Comparison of ENCODE assay signal across 25 cellular contexts in genomic region chr20:58100731-58101356, GRCh38.
DNase-seq lines count a peak whose midpoint lies in the region; ATAC-seq, FAIRE-seq and TF ChIP-seq lines count a peak whose summit lies in the region.
"Had no signal": no experiment of that assay in that cellular context is flagged by ENCODE, and none has a peak within 500 bp of the region (broad histone marks: within the 10 kb centered on the region; RNA-seq: fewer than 3 reads in every experiment).

No MANE protein-coding gene starts in this region.

- intact Hi-C loops in GM12878 (cut with micrococcal nuclease; ENCODE audit: unreplicated experiment), result no loop called here
- intact Hi-C loops in esophagus muscularis mucosa (cut with DNase I), result no loop called here

- POLR2A ChIA-PET in GM12878 (lab: Charles Lee), result no interaction called here

- H3K4me2 ChIP-seq in GM12878 (ENCODE audit: control insufficient read depth, insufficient read depth), result no peak overlapping the region
- H3K4me2 ChIP-seq: A549; BLaER1 treated with 17β-estradiol and CSF1 and Interleukin-3, amounts not matched to agents 10 nM and 100 nM had no signal

- ATAC-seq in GM12878, result no peak
- ATAC-seq: A549; CD8-positive, alpha-beta T cell had no signal

- H3K36me3 ChIP-seq in GM12878 (ENCODE audit: control insufficient read depth in 2 of 2, insufficient read depth in 2 of 2, low read length in 1 of 2) (no peaks in the 10 kb centered on the region), esophagus muscularis mucosa (no peaks in the 10 kb centered on the region)
- H3K36me3 ChIP-seq: BLaER1 treated with 17β-estradiol and CSF1 and Interleukin-3, amounts not matched to agents 10 nM and 100 nM had no signal

- FAIRE-seq in GM12878 (lab: Jason Lieb, UNC) (no peak), urothelium cell line (lab: Jason Lieb, UNC) (peak; percentile 58)
- FAIRE-seq: A549, GM12891, GM19239 had no signal

- no peak overlapping the region for H2AFZ ChIP-seq in GM12878 (ENCODE audit: control insufficient read depth, low read depth, low read length)

- WGBS in GM12878 (ENCODE audit: insufficient coverage, insufficient replicate concordance, low lambda C conversion rate, missing lambda C conversion rate), result 36% methylated on average over 7 of the region's 7 CpGs
- 88% methylated on average over 7 of the region's 7 CpGs for WGBS in esophagus muscularis mucosa

- SMC1A ChIA-PET in GM12878 (lab: Charles Lee; ENCODE audit: uncharacterized antibody, unreplicated experiment), result no interaction called here

- H3K27ac ChIP-seq in GM12878 (ENCODE audit: control insufficient read depth, insufficient read depth), result no peak overlapping the region
- no peak overlapping the region for H3K27ac ChIP-seq in esophagus muscularis mucosa (replicated peaks in 1 of 4)
- H3K27ac ChIP-seq: 22Rv1; A549; BLaER1 treated with 17β-estradiol and CSF1 and Interleukin-3, amounts not matched to agents 10 nM and 100 nM; C4-2B had no signal

- H3K4me1 ChIP-seq in GM12878 (ENCODE audit: control insufficient read depth, insufficient read depth, low read length) (no peaks in the 10 kb centered on the region), esophagus muscularis mucosa (peaks cover 0 to 11% (median 9%) of the 10 kb centered on the region in 4 donors)
- H3K4me1 ChIP-seq: A549, Caco-2 had no signal

- H3K9me3 ChIP-seq in GM12878 (replicated peaks; ENCODE audit: control insufficient read depth, insufficient read depth, low read length), result no peaks in the 10 kb centered on the region
- H3K9me3 ChIP-seq in esophagus muscularis mucosa, result peaks cover 0 to 6% (median 0%) of the 10 kb centered on the region in 4 donors

- H3K27me3 ChIP-seq in GM12878 (replicated peaks in 1 of 2; ENCODE audit: control insufficient read depth in 2 of 2, insufficient read depth in 2 of 2, low read length in 1 of 2) (peaks cover 0 to 2% of the 10 kb centered on the region in 2 experiments; a peak in 2 of 4 replicates), esophagus muscularis mucosa (no peaks in the 10 kb centered on the region)
- H3K27me3 ChIP-seq: BLaER1 treated with 17β-estradiol and CSF1 and Interleukin-3, amounts not matched to agents 10 nM and 100 nM had no signal

- H3K4me3 ChIP-seq in GM12878 (no peak overlapping the region), esophagus muscularis mucosa (no peak overlapping the region)
- H3K4me3 ChIP-seq: A549; BLaER1 treated with 17β-estradiol and CSF1 and Interleukin-3, amounts not matched to agents 10 nM and 100 nM had no signal

- TF ChIP-seq EP300 in GM12878 (IDR thresholded peaks at IDR 0.05; ENCODE audit: borderline replicate concordance in 1 of 2, control insufficient read depth in 1 of 2, low read depth in 2 of 2, low read length in 2 of 2) (no peak), esophagus muscularis mucosa (IDR thresholded peaks at IDR 0.05) (no peak)

- no TSS peak for BruUV-seq in GM12878 (replicated peaks; lab: Mats Ljungman, UMichigan)

- RAD21 ChIA-PET in GM12878 (lab: Charles Lee; ENCODE audit: unreplicated experiment), result no interaction called here

- TF ChIP-seq RAD21 in GM12878 (IDR thresholded peaks at IDR 0.05; ENCODE audit: insufficient read depth, low read depth, low read length), result no peak

- TF ChIP-seq POLR2A in GM12878 (IDR thresholded peaks at IDR 0.05; ENCODE audit: low read depth, low read length) (no peak), esophagus muscularis mucosa (IDR thresholded peaks at IDR 0.05; ENCODE audit: low read depth) (no peak)

- H4K20me1 ChIP-seq in GM12878 (ENCODE audit: control insufficient read depth, insufficient read depth), result no peaks in the 10 kb centered on the region
- H4K20me1 ChIP-seq: BLaER1 treated with 17β-estradiol and CSF1 and Interleukin-3, amounts not matched to agents 10 nM and 100 nM had no signal

- in situ Hi-C loops in GM12878 (cut with MboI), result no loop called here

- no peak for TF ChIP-seq CTCF in GM12878 (IDR thresholded peaks at IDR 0.05 in 2 of 3, conservative IDR thresholded peaks at IDR 0.05 in 1 of 3; ENCODE audit: control insufficient read depth in 2 of 3, extremely low read depth in 1 of 3, insufficient read depth in 1 of 3, low read depth in 3 of 3, low read length in 3 of 3)
- TF ChIP-seq CTCF in esophagus muscularis mucosa (IDR thresholded peaks at IDR 0.05), result no peak

- H3K79me2 ChIP-seq in GM12878 (ENCODE audit: control insufficient read depth, insufficient read depth, low read length), result no peaks in the 10 kb centered on the region

- no peak overlapping the region for H3K9ac ChIP-seq in GM12878 (ENCODE audit: control insufficient read depth, insufficient read depth, low read length)
- H3K9ac ChIP-seq: BLaER1 treated with 17β-estradiol and CSF1 and Interleukin-3, amounts not matched to agents 10 nM and 100 nM had no signal

- peak; percentile 28 for DNase-seq in activated CD8-positive, alpha-beta memory T cell treated with anti-CD3 and anti-CD28 coated beads for 24 hours
- DNase-seq in activated CD8-positive, alpha-beta memory T cell treated with anti-CD3 and anti-CD28 coated beads, Interleukin-2, amount 50 U/mL, for 4 hours, result no peak
- DNase-seq in GM12878 (ENCODE audit: low read depth, low spot score) (no peak), esophagus muscularis mucosa (ENCODE audit: extremely low spot score) (peak; percentile 72), urothelium cell line (ENCODE audit: low spot score) (no peak), islet precursor cell (no peak), NCI-H1436 treated with DMSO at 0.1 percent for 48 hours (lab: John Stamatoyannopoulos, UW) (no peak)
- DNase-seq: AML-193; Calu3; CD4-positive, alpha-beta T cell; CD8-positive, alpha-beta T cell; DMS 273 treated with DMSO at 0.1 percent for 48 hours; DMS153; DMS53; DMS79; DND-41; EL; GDM1 had no signal

- CTCF ChIA-PET in GM12878 (lab: Yijun Ruan, JAX), result no interaction called here

TF ChIP-seq in GM12878, 131 proteins besides CTCF, POLR2A, EP300 and RAD21:
- no peak for TF ChIP-seq PAX8 (IDR thresholded peaks at IDR 0.05)
- peak; percentile 91 for TF ChIP-seq ZNF24 (IDR thresholded peaks at IDR 0.05)

Comparison
In these comparisons a context has a peak if more than half of its experiments do, and no peak if none do; other contexts are left out.
1. DNase-seq: peak in activated CD8-positive, alpha-beta memory T cell treated with anti-CD3 and anti-CD28 coated beads for 24 hours (single experiment) and esophagus muscularis mucosa (single experiment); none in activated CD8-positive, alpha-beta memory T cell treated with anti-CD3 and anti-CD28 coated beads, Interleukin-2, amount 50 U/mL, for 4 hours (single experiment), GM12878 (single experiment), urothelium cell line (single experiment), islet precursor cell (single experiment) and NCI-H1436 treated with DMSO at 0.1 percent for 48 hours (single experiment).